In the genomic region with DNA sequence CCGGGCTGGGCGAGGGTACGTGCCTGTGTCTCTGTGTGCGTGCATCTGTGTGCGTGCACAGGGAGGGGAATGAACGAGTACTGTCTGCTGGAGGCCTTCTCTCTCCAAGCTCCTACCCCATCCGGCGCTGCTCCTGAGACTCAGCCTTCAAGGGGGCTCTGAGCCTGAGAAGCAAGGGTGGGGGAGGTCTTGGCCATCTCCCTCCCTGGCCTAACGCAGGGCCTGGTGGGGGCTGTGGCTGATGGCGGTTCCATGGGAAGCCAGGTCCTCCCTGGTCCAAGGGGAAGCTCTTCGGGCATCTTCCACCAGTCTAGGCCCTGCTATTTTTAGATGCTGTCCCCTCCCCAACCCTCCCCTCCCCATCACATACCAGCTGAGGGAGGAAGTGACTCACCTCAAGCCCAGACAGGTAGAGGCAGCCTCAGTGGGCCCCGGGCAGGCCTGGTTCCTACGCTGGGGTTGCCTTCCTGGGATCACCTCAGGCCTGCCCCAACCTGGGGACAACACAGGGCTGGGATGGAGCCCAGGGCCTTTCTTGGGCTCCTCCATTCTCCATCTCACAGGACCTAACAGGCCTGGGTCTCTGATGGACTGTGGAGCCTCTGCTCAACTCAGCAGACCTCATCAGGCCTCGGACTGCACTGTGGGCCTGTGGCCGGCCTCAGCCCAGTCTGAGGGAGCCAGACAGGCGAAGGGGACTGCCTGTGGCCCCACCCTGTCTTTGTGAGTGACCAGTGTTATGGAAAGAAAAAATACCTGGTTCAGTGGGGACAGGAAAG, we compare ENCODE assay signal across 9 cellular contexts. TPM values are rescaled to one million over a fixed set of nuclear protein-coding genes. Genes with fewer than 3 reads are reported as not detected.
DNase-seq lines count a peak whose midpoint lies in the region; ATAC-seq and TF ChIP-seq lines count a peak whose summit lies in the region.
"Had no signal": no experiment of that assay in that cellular context is flagged by ENCODE, and none has a peak within 500 bp of the region (broad histone marks: within the 10 kb centered on the region; RNA-seq: fewer than 3 reads in every experiment).

No MANE protein-coding gene starts in this region.

- ATAC-seq in HCT116 (peak; percentile 37), HG02610 (IDR thresholded peaks at IDR 0.05; ENCODE audit: unreplicated experiment) (no peak), HG02852 (IDR thresholded peaks at IDR 0.05; ENCODE audit: unreplicated experiment) (no peak)

- RAD21 ChIA-PET in HCT116 (lab: Charles Lee; ENCODE audit: low non-redundant PET in 1 of 2, low total read pairs in 2 of 2, uncharacterized antibody in 2 of 2, unreplicated experiment in 2 of 2), result interaction anchor here in 1 of 2 experiments (1.2 kb wide), 1 partner anchor 45 kb away, joined by 3 read pairs; no protein-coding TSS in a partner anchor

- DNase-seq in HCT116 (ENCODE audit: low read depth, low spot score) (peak; percentile 80), brain microvascular endothelial cell (peak; percentile 51), spleen (no peak), NCI-H446 (lab: John Stamatoyannopoulos, UW) (no peak), DMS 273 treated with DMSO at 0.1 percent for 48 hours (lab: John Stamatoyannopoulos, UW) (no peak)
- DNase-seq in activated CD4-positive, CD25-positive, alpha-beta regulatory T cell (lab: John Stamatoyannopoulos, UW), result peak in 3 of 4 experiments; percentile 19 to 45 (median 32)
- DNase-seq: NCI-H2081 treated with DMSO at 0.1 percent for 48 hours had no signal

- peak overlapping the region; percentile 69 for H3K9ac ChIP-seq in HCT116 (ENCODE audit: low read length)

- peaks cover 69 to 87% of the 10 kb centered on the region in 2 experiments for H3K4me1 ChIP-seq in HCT116 (ENCODE audit: control insufficient read depth in 1 of 2, insufficient read depth in 2 of 2, low read length in 2 of 2)
- peaks cover 60 to 100% (median 95%) of the 10 kb centered on the region in 6 donors for H3K4me1 ChIP-seq in spleen

- TF ChIP-seq POLR2A in HCT116 (IDR thresholded peaks at IDR 0.05; ENCODE audit: borderline replicate concordance, extremely low read depth, insufficient read depth, insufficient read length) (peak; percentile 21), spleen (IDR thresholded peaks at IDR 0.05) (no peak)

- H3K79me2 ChIP-seq in HCT116 (ENCODE audit: insufficient read depth, low read length), result no peaks in the 10 kb centered on the region

- H4K20me1 ChIP-seq in HCT116 (ENCODE audit: insufficient read depth), result no peaks in the 10 kb centered on the region

- no peak for TF ChIP-seq RAD21 in HCT116 (IDR thresholded peaks at IDR 0.05; ENCODE audit: low read depth)

- peak overlapping the region; percentile 76 for H3K4me2 ChIP-seq in HCT116 (ENCODE audit: low read length)

- POLR2A ChIA-PET in HCT116 (lab: Charles Lee), result interaction anchor here (0.6 to 9.7 kb wide), 11 partner anchors 8 to 107 kb away, joined by 3 to 221 read pairs (median 11); a partner anchor contains a TSS

- H3K9me3 ChIP-seq in HCT116 (ENCODE audit: control insufficient read depth in 1 of 2, insufficient read depth in 1 of 2, low read depth in 1 of 2, low read length in 2 of 2) (no peaks in the 10 kb centered on the region), spleen (no peaks in the 10 kb centered on the region)

- H3K9me2 ChIP-seq in HCT116 (ENCODE audit: insufficient read depth), result no peaks in the 10 kb centered on the region

- BruUV-seq in HCT116 (replicated peaks; lab: Mats Ljungman, UMichigan), result no TSS peak

- intact Hi-C loops in HCT116 (cut with micrococcal nuclease), result loop anchor here (10.0 kb wide), 1 partner anchor 458 kb away; no protein-coding TSS in a partner anchor
- intact Hi-C loops in spleen (cut with DNase I; ENCODE audit: low total_unique reads), result no loop called here

- H3K27me3 ChIP-seq in HCT116 (ENCODE audit: insufficient read depth, low read length) (no peaks in the 10 kb centered on the region), brain microvascular endothelial cell (replicated peaks) (no peaks in the 10 kb centered on the region), spleen (replicated peaks in 1 of 7) (no peaks in the 10 kb centered on the region)

- TF ChIP-seq CTCF in HCT116 (IDR thresholded peaks at IDR 0.05 in 2 of 3, conservative IDR thresholded peaks at IDR 0.05 in 1 of 3; ENCODE audit: borderline replicate concordance in 1 of 3, insufficient read depth in 1 of 3, low read depth in 2 of 3, low read length in 2 of 3), result no peak
- no peak for TF ChIP-seq CTCF in brain microvascular endothelial cell (IDR thresholded peaks at IDR 0.05; ENCODE audit: low read depth, low read length, missing control alignments)
- TF ChIP-seq CTCF in spleen (IDR thresholded peaks at IDR 0.05 in 8 of 11, conservative IDR thresholded peaks at IDR 0.05 in 3 of 11), result no peak

- H3K4me3 ChIP-seq in HCT116 (replicated peaks in 1 of 2; ENCODE audit: low read depth in 1 of 2, low read length in 2 of 2) (peak overlapping the region; percentile 5 to 30; a peak in 2 of 4 replicates), brain microvascular endothelial cell (ENCODE audit: low read depth, low read length) (no peak overlapping the region), spleen (no peak overlapping the region)

- H3K36me3 ChIP-seq in HCT116 (ENCODE audit: control insufficient read depth in 1 of 2, insufficient read depth in 2 of 2, low read length in 2 of 2) (no peaks in the 10 kb centered on the region), brain microvascular endothelial cell (replicated peaks) (no peaks in the 10 kb centered on the region), spleen (no peaks in the 10 kb centered on the region)

- WGBS in spleen, 5 donors, result 82 to 90% (median 86%) methylated on average over 13 to 16 of the region's 16 CpGs

- no peak overlapping the region for H2AFZ ChIP-seq in HCT116 (ENCODE audit: low read depth, low read length, poor library complexity, severe bottlenecking)

- in situ Hi-C loops in brain microvascular endothelial cell (cut with HindIII; ENCODE audit: low pct_ligation_motif_present, low sequenced_read_pairs), result no loop called here

- CTCF ChIA-PET in HCT116 (lab: Charles Lee), result interaction anchor here (1.0 to 1.1 kb wide), 2 partner anchors 9 to 15 kb away, joined by 3 to 5 read pairs; no protein-coding TSS in a partner anchor

- H3K27ac ChIP-seq in HCT116 (ENCODE audit: low read depth, low read length), result peak overlapping the region; percentile 89
- peak overlapping the region; percentile 97 for H3K27ac ChIP-seq in brain microvascular endothelial cell
- H3K27ac ChIP-seq in spleen, result peak overlapping the region in 6 of 8 donors; percentile 25 to 99 (median 72)

TF ChIP-seq in HCT116, 20 proteins besides CTCF, POLR2A, EP300 and RAD21:
- TF ChIP-seq ZFX (IDR thresholded peaks at IDR 0.05), result peak; percentile 86
- no peak for TF ChIP-seq EZH2 (IDR thresholded peaks at IDR 0.05)
- TF ChIP-seq, protein P1, sequence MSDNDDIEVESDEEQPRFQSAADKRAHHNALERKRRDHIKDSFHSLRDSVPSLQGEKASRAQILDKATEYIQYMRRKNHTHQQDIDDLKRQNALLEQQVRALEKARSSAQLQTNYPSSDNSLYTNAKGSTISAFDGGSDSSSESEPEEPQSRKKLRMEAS (IDR thresholded peaks at IDR 0.05), result no peak
- TF ChIP-seq POLR2AphosphoS5 (IDR thresholded peaks at IDR 0.05; ENCODE audit: low read depth, low read length), result peak; percentile 53
- peak; percentile 50 for TF ChIP-seq YY1 (IDR thresholded peaks at IDR 0.05; ENCODE audit: extremely low read depth, insufficient replicate concordance, low read depth, low read length)
- peak; percentile 30 for TF ChIP-seq TCF7L2 (IDR thresholded peaks at IDR 0.05; ENCODE audit: borderline replicate concordance, extremely low read depth, insufficient read depth, insufficient read length)
- TF ChIP-seq EZH2phosphoT487 (IDR thresholded peaks at IDR 0.05; ENCODE audit: borderline replicate concordance), result no peak
- TF ChIP-seq JUND (IDR thresholded peaks at IDR 0.05), result no peak
- no peak for TF ChIP-seq FOSL1 (IDR thresholded peaks at IDR 0.05; ENCODE audit: low read depth)

RNA-seq across cellular contexts. Expression of a gene that starts 32.2 kb away (rescaled TPM):
- 25.8 TPM for total RNA-seq in HCT116 (2021; ENCODE audit: unreplicated experiment)
- polyA plus RNA-seq in HCT116 (2012), result 19.8 and 23.4 TPM in 2 replicates
- total RNA-seq in spleen, result 10 to 100 TPM; 32.7 to 55.4 (median 41.6) TPM
- 10 to 100 TPM; 13.6 to 16.5 (median 14.3) TPM for polyA plus RNA-seq in spleen

RNA-seq across cellular contexts. Expression of a gene that starts 48.7 kb away (rescaled TPM):
- total RNA-seq in HCT116 (2021; ENCODE audit: unreplicated experiment), result 462 TPM
- polyA plus RNA-seq in HCT116 (2012), result 1,030 and 1,103 TPM in 2 replicates
- total RNA-seq in spleen, result 100 to 1,000 TPM; 103 to 308 (median 249) TPM
- 100 to 1,000 TPM in 2 of 3 donors, 10 to 100 TPM in 1; 99.3 to 247 (median 209) TPM for polyA plus RNA-seq in spleen

Comparison
In these comparisons a context has a peak if more than half of its experiments do, and no peak if none do; other contexts are left out.
1. DNase-seq: peak in HCT116 (single experiment), activated CD4-positive, CD25-positive, alpha-beta regulatory T cell (3 of 4) and brain microvascular endothelial cell (single experiment); none in spleen (single experiment), NCI-H446 (0 of 2) and DMS 273 treated with DMSO at 0.1 percent for 48 hours (single experiment).
2. H3K4me3 ChIP-seq: peak in HCT116 (2 of 2); none in brain microvascular endothelial cell (single experiment) and spleen (0 of 8).
3. Peak in every context shown above with its lines, with median percentiles within 50 percentile points of each other: H3K27ac ChIP-seq.